Comparison of ENCODE assay signal across 28 cellular contexts in genomic region chr3:106058485-106058884, GRCh38.
A peak's percentile ranks its signal among the peaks of the same experiment; 100 is the strongest.
DNase-seq lines count a peak whose midpoint lies in the region; ATAC-seq and TF ChIP-seq lines count a peak whose summit lies in the region.
"Had no signal": no experiment of that assay in that cellular context is flagged by ENCODE, and none has a peak within 500 bp of the region (broad histone marks: within the 10 kb centered on the region; RNA-seq: fewer than 3 reads in every experiment).

No MANE protein-coding gene starts in this region.

- no peak overlapping the region for H3K4ac ChIP-seq in mesendoderm (ENCODE audit: low read depth, low read length)

- H3K4me2 ChIP-seq in GM23338 = no peak overlapping the region
- no peak overlapping the region for H3K4me2 ChIP-seq in mesendoderm (ENCODE audit: low read length)

- no peaks in the 10 kb centered on the region for H3K36me3 Mint-ChIP-seq in GM23338 (ENCODE audit: low read depth)

- no peaks in the 10 kb centered on the region for H3F3A ChIP-seq in GM23338 (replicated peaks; ENCODE audit: low read depth)

- TF ChIP-seq CTCF in AG10803 (conservative IDR thresholded peaks at IDR 0.05; ENCODE audit: low read length) (no peak), GM23338 (conservative IDR thresholded peaks at IDR 0.05; ENCODE audit: low read depth in 2 of 2) (no peak), foreskin keratinocyte (conservative IDR thresholded peaks at IDR 0.05) (no peak), brain microvascular endothelial cell (IDR thresholded peaks at IDR 0.05; ENCODE audit: low read depth, low read length, missing control alignments) (no peak)

- H3K23ac ChIP-seq in mesendoderm (ENCODE audit: low read length) = no peak overlapping the region

- H3K9ac ChIP-seq in mesendoderm (ENCODE audit: low read length) = no peak overlapping the region

- in situ Hi-C loops in brain microvascular endothelial cell (cut with HindIII; ENCODE audit: low pct_ligation_motif_present, low sequenced_read_pairs) = no loop called here

- H3K79me2 ChIP-seq in GM23338 (replicated peaks; ENCODE audit: insufficient read depth) (no peaks in the 10 kb centered on the region), mesendoderm (ENCODE audit: control insufficient read depth, insufficient read depth, low read length) (no peaks in the 10 kb centered on the region)

- H3K9me3 Mint-ChIP-seq in GM23338 = no peaks in the 10 kb centered on the region
- H3K9me3 Mint-ChIP-seq: HFFc6 had no signal

- H4K20me1 ChIP-seq in GM23338 (replicated peaks; ENCODE audit: insufficient read depth) = no peaks in the 10 kb centered on the region

- H2BK120ac ChIP-seq in mesendoderm (ENCODE audit: low read depth, low read length) = no peak overlapping the region

- no peak overlapping the region for H3K27ac Mint-ChIP-seq in GM23338
- H3K27ac Mint-ChIP-seq: endodermal cell; HFFc6; stimulated activated naive CD8-positive, alpha-beta T cell treated with anti-CD3 and anti-CD28 coated beads, Interleukin-15, Interleukin-2, amounts not matched to agents 100 ng/mL and 50 ng/mL, for 24 hours had no signal

- 0 out of 2 replicates have a peak overlapping the region, but pooled peaks have one; percentile 67 for H2AFZ ChIP-seq in GM23338

- H3K27me3 ChIP-seq in GM23338 (ENCODE audit: insufficient read depth) = no peaks in the 10 kb centered on the region
- no peaks in the 10 kb centered on the region for H3K27me3 ChIP-seq in foreskin keratinocyte
- no peaks in the 10 kb centered on the region for H3K27me3 ChIP-seq in mesendoderm (ENCODE audit: insufficient read depth, low read length, poor library complexity)
- H3K27me3 ChIP-seq in brain microvascular endothelial cell (replicated peaks) = no peaks in the 10 kb centered on the region
- H3K27me3 ChIP-seq: sigmoid colon had no signal

- no peak overlapping the region for H2BK5ac ChIP-seq in mesendoderm (ENCODE audit: low read length)

- peak; percentile 39 for DNase-seq in AG10803 (ENCODE audit: low read depth)
- no peak for DNase-seq in GM23338 (ENCODE audit: low spot score)
- peak in 1 of 2 donors; percentile 13 for DNase-seq in foreskin keratinocyte
- peak; percentile 29 for DNase-seq in mesendoderm
- DNase-seq in brain microvascular endothelial cell = no peak
- no peak for DNase-seq in HT-29 (ENCODE audit: low spot score)
- DNase-seq: ACHN; activated CD4-positive, alpha-beta T cell treated with anti-CD3 and anti-CD28 coated beads for 48 hours; activated naive CD4-positive, alpha-beta T cell; activated T-cell treated with anti-CD3 and anti-CD28 coated beads, Interleukin-2, amount 50 U/mL, for 48 hours; amniotic stem cell; Calu3; caudate nucleus; EL; endodermal cell; HFFc6; naive thymus-derived CD4-positive, alpha-beta T cell; NCI-H1436 treated with DMSO at 0.1 percent for 48 hours; NCI-H2171; NCI-H526 treated with DMSO at 0.1 percent for 48 hours; sigmoid colon; stimulated activated CD4-positive, alpha-beta T cell treated with anti-CD3 and anti-CD28 coated beads, Interleukin-15, amount 100 ng/mL, for 24 hours had no signal

- H3K27ac ChIP-seq in GM23338 (ENCODE audit: low read depth) = no peak overlapping the region
- H3K27ac ChIP-seq in foreskin keratinocyte = no peak overlapping the region
- no peak overlapping the region for H3K27ac ChIP-seq in mesendoderm (ENCODE audit: low read depth, low read length)
- H3K27ac ChIP-seq in brain microvascular endothelial cell = no peak overlapping the region
- H3K27ac ChIP-seq: C4-2B, RWPE1, sigmoid colon had no signal

- no peak overlapping the region for H3K4me3 ChIP-seq in AG10803 (ENCODE audit: low read length)
- H3K4me3 ChIP-seq in GM23338 = no peak overlapping the region
- H3K4me3 ChIP-seq in mesendoderm (ENCODE audit: low read length) = no peak overlapping the region
- H3K4me3 ChIP-seq in brain microvascular endothelial cell (ENCODE audit: low read depth, low read length) = no peak overlapping the region
- H3K4me3 ChIP-seq: sigmoid colon had no signal

- peak; percentile 46; the same call in 1 of the 3 replicates for ATAC-seq in GM23338
- peak; percentile 40 for ATAC-seq in foreskin keratinocyte
- no peak for ATAC-seq in GM21390 (IDR thresholded peaks at IDR 0.05; ENCODE audit: unreplicated experiment)
- no peak for ATAC-seq in HG02798 (IDR thresholded peaks at IDR 0.05; ENCODE audit: poor library complexity, unreplicated experiment)
- ATAC-seq: naive thymus-derived CD4-positive, alpha-beta T cell; SK-N-SH treated with all-trans-retinoic acid at 6 μM for 48 hours had no signal

- H3K27me3 Mint-ChIP-seq in GM23338 (ENCODE audit: insufficient read depth, low read depth, poor library complexity) = peaks cover 3% of the 10 kb centered on the region
- H3K27me3 Mint-ChIP-seq: naive thymus-derived CD4-positive, alpha-beta T cell; stimulated activated naive CD8-positive, alpha-beta T cell treated with anti-CD3 and anti-CD28 coated beads, Interleukin-15, Interleukin-2, amounts not matched to agents 100 ng/mL and 50 ng/mL, for 24 hours had no signal

- H4K8ac ChIP-seq in mesendoderm (ENCODE audit: low read depth, low read length) = no peak overlapping the region

- no peak overlapping the region for H3K56ac ChIP-seq in mesendoderm (ENCODE audit: low read length)

- no peak overlapping the region for H2BK15ac ChIP-seq in mesendoderm (replicated peaks; ENCODE audit: low read depth)

- no peak overlapping the region for H2AK5ac ChIP-seq in mesendoderm (ENCODE audit: low read length)

- no CpG with 5 or more reads among the region's 2 CpGs for WGBS in mesendoderm (ENCODE audit: extremely low coverage, insufficient coverage, low lambda C conversion rate)

- H3K9me2 ChIP-seq in GM23338 (ENCODE audit: insufficient read depth) = 0 out of 2 replicates have a peak, but pooled peaks cover 9% of the 10 kb centered on the region

- no peak overlapping the region for H4K5ac ChIP-seq in mesendoderm (ENCODE audit: low read length)

- H3K36me3 ChIP-seq in GM23338 (ENCODE audit: insufficient read depth) = no peaks in the 10 kb centered on the region
- no peaks in the 10 kb centered on the region for H3K36me3 ChIP-seq in mesendoderm (ENCODE audit: control insufficient read depth, insufficient read depth, low read length)
- H3K36me3 ChIP-seq in brain microvascular endothelial cell (replicated peaks) = no peaks in the 10 kb centered on the region
- H3K36me3 ChIP-seq: sigmoid colon had no signal

- no peak overlapping the region for H3K4me3 Mint-ChIP-seq in GM23338
- H3K4me3 Mint-ChIP-seq: endodermal cell; HFFc6; naive thymus-derived CD4-positive, alpha-beta T cell; stimulated activated naive CD8-positive, alpha-beta T cell treated with anti-CD3 and anti-CD28 coated beads, Interleukin-15, Interleukin-2, amounts not matched to agents 100 ng/mL and 50 ng/mL, for 24 hours had no signal

- no peak overlapping the region for H3K18ac ChIP-seq in mesendoderm (ENCODE audit: low read length)

- H3K4me1 ChIP-seq in GM23338 (ENCODE audit: insufficient read depth) (no peaks in the 10 kb centered on the region), foreskin keratinocyte (no peaks in the 10 kb centered on the region), mesendoderm (ENCODE audit: control insufficient read depth, low read depth, low read length) (no peaks in the 10 kb centered on the region)
- H3K4me1 ChIP-seq: sigmoid colon had no signal

- no peaks in the 10 kb centered on the region for H3K4me1 Mint-ChIP-seq in GM23338

- H3K79me1 ChIP-seq in mesendoderm (ENCODE audit: low read length) = no peaks in the 10 kb centered on the region

TF ChIP-seq in GM23338, 12 proteins besides CTCF, POLR2A, EP300 and RAD21 (continues in another document):
- TF ChIP-seq EZH2 (IDR thresholded peaks at IDR 0.05; ENCODE audit: low read depth, unreplicated experiment) (no peak), STAT1 (IDR thresholded peaks at IDR 0.05; ENCODE audit: unreplicated experiment) (no peak), NANOG (IDR thresholded peaks at IDR 0.05; ENCODE audit: borderline replicate concordance) (no peak), ZNF114 (CRISPR knock-in tag; IDR thresholded peaks at IDR 0.05) (no peak), REST (IDR thresholded peaks at IDR 0.05; ENCODE audit: unreplicated experiment) (no peak), JUNB (IDR thresholded peaks at IDR 0.05; ENCODE audit: unreplicated experiment) (no peak), POLR2AphosphoS5 (IDR thresholded peaks at IDR 0.05; ENCODE audit: low read depth) (no peak), ZNF331 (CRISPR knock-in tag; IDR thresholded peaks at IDR 0.05; ENCODE audit: low read depth) (no peak), ETS1 (IDR thresholded peaks at IDR 0.05) (no peak), EZH2phosphoT487 (IDR thresholded peaks at IDR 0.05; ENCODE audit: unreplicated experiment) (no peak)

Comparison
In these comparisons a context has a peak if more than half of its experiments do, and no peak if none do; other contexts are left out.
1. DNase-seq: peak in AG10803 (single experiment) and mesendoderm (single experiment); none in GM23338 (single experiment), brain microvascular endothelial cell (single experiment) and HT-29 (single experiment).
2. ATAC-seq: peak in GM23338 (single experiment) and foreskin keratinocyte (single experiment); none in GM21390 (single experiment) and HG02798 (single experiment).